In genomic region chr1:20361805-20362381, GRCh38 we compare ENCODE assay signal across 2 cellular contexts.
A peak's percentile ranks its signal among the peaks of the same experiment; 100 is the strongest.
TF ChIP-seq lines count a peak whose summit lies in the region.

No MANE protein-coding gene starts in this region.

TF ChIP-seq in HCT116, 20 proteins besides CTCF, POLR2A, EP300 and RAD21 (continued from another document):
- TF ChIP-seq, protein P1, sequence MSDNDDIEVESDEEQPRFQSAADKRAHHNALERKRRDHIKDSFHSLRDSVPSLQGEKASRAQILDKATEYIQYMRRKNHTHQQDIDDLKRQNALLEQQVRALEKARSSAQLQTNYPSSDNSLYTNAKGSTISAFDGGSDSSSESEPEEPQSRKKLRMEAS (IDR thresholded peaks at IDR 0.05), result no peak
TF ChIP-seq in HCT116: peak in this region for 0.

TF ChIP-seq in H1, 55 proteins besides CTCF, POLR2A, EP300 and RAD21 (continued from another document):
- TF ChIP-seq CBX8 (IDR thresholded peaks at IDR 0.05; ENCODE audit: borderline replicate concordance, low read depth, low read length), result no peak
- TF ChIP-seq TEAD4 (IDR thresholded peaks at IDR 0.05; ENCODE audit: low read depth, low read length), result 0 out of 2 replicates have a peak, but pooled peaks have one; percentile 27
- no peak for TF ChIP-seq CHD1 (IDR thresholded peaks at IDR 0.05; ENCODE audit: low read depth, low read length)
- no peak for TF ChIP-seq JUN (IDR thresholded peaks at IDR 0.05; ENCODE audit: low read depth, low read length)
- TF ChIP-seq BCL11A (IDR thresholded peaks at IDR 0.05; ENCODE audit: low read depth in 2 of 2, low read length in 2 of 2), result no peak
TF ChIP-seq in H1: peak in this region for 2.
